ENCODE assay signal across 8 cellular contexts in the genomic region with DNA sequence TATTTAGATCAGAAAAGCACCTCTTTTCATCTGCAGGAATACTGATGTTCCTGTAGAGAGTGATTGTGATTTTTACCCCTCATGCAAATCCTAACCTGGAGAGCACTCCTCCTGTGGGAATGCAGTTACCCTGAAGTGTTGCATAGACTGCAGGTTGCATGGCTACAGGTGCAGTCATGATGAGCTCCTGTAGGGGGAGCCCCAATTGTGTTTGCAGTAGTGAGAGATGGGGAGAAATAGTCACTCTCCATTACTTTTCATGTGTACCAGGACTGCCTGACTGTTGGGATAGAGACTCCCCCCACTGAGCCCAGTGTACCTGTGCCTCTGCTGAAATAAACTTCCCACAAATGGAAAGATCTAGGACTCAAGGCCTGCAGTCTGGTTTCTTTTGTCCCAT.
DNase-seq lines count a peak whose midpoint lies in the region; ATAC-seq and TF ChIP-seq lines count a peak whose summit lies in the region.

No MANE protein-coding gene starts in this region.

- H3K27me3 ChIP-seq in A673 (replicated peaks; ENCODE audit: insufficient read depth, low read depth, low read length, poor library complexity): no peaks in the 10 kb centered on the region
- no peaks in the 10 kb centered on the region for H3K27me3 ChIP-seq in GM06990 (replicated peaks; ENCODE audit: control insufficient read depth, insufficient read depth, low read length)
- no peaks in the 10 kb centered on the region for H3K27me3 ChIP-seq in MG63
- no peaks in the 10 kb centered on the region for H3K27me3 ChIP-seq in body of pancreas

- no peak overlapping the region for H3K4me3 ChIP-seq in A673 (ENCODE audit: low read depth, low read length, poor library complexity, severe bottlenecking)
- no peak overlapping the region for H3K4me3 ChIP-seq in GM06990 (replicated peaks; ENCODE audit: low read depth, low read length)
- no peak overlapping the region for H3K4me3 ChIP-seq in MG63
- H3K4me3 ChIP-seq in body of pancreas: no peak overlapping the region

- no peaks in the 10 kb centered on the region for H3K36me3 ChIP-seq in A673 (ENCODE audit: insufficient read depth, low read length, poor library complexity, severe bottlenecking)
- H3K36me3 ChIP-seq in GM06990 (ENCODE audit: control insufficient read depth, insufficient read depth, low read length): no peaks in the 10 kb centered on the region
- H3K36me3 ChIP-seq in MG63: no peaks in the 10 kb centered on the region
- no peaks in the 10 kb centered on the region for H3K36me3 ChIP-seq in body of pancreas (replicated peaks in 1 of 2; ENCODE audit: insufficient read depth in 1 of 2, low read depth in 2 of 2)

- H3K9me3 ChIP-seq in A673 (ENCODE audit: low read depth, low read length, poor library complexity, severe bottlenecking) (no peaks in the 10 kb centered on the region), MG63 (no peaks in the 10 kb centered on the region), body of pancreas (no peaks in the 10 kb centered on the region)

- peak; percentile 60 for ATAC-seq in body of pancreas

- POLR2A ChIA-PET in A673 (lab: Charles Lee; ENCODE audit: low non-redundant PET): no interaction called here

- TF ChIP-seq CTCF in A673 (conservative IDR thresholded peaks at IDR 0.05; ENCODE audit: low read depth, low read length) (peak; percentile 85), GM06990 (IDR thresholded peaks at IDR 0.05; ENCODE audit: insufficient read depth, low read length, poor library complexity, severe bottlenecking) (peak; percentile 76), body of pancreas (IDR thresholded peaks at IDR 0.05) (peak; percentile 21 to 62 (median 52))

- CTCF ChIA-PET in A673 (lab: Charles Lee): interaction anchor here (0.6 to 0.9 kb wide), 2 partner anchors 672 to 1139 kb away, joined by 3 to 7 read pairs; partner anchors contain the start of gene TMTC2

- intact Hi-C loops in A673 (cut with micrococcal nuclease; ENCODE audit: unreplicated experiment) (loop anchor here (2.0 to 10.0 kb wide), 7 partner anchors 129 to 1441 kb away; no protein-coding TSS in a partner anchor), body of pancreas (cut with DNase I) (no loop called here)

- BruUV-seq in A673 (replicated peaks; lab: Mats Ljungman, UMichigan): no TSS peak

- DNase-seq in A673 (ENCODE audit: low spot score): peak; percentile 40
- DNase-seq in GM06990 (ENCODE audit: extremely low read depth, insufficient read length): no peak
- DNase-seq in HCEC 1CT: peak; percentile 17
- peak; percentile 5 for DNase-seq in MG63
- peak; percentile 32 to 69 (median 51) for DNase-seq in body of pancreas
- DNase-seq in myocyte (ENCODE audit: low read depth): peak; percentile 0
- no peak for DNase-seq in NCI-H774 (lab: John Stamatoyannopoulos, UW)
- no peak for DNase-seq in KG1 (lab: John Stamatoyannopoulos, UW)

- no peak overlapping the region for H3K27ac ChIP-seq in A673 (ENCODE audit: low read depth, low read length, poor library complexity, severe bottlenecking)
- no peak overlapping the region for H3K27ac ChIP-seq in body of pancreas

- TF ChIP-seq POLR2A in body of pancreas (IDR thresholded peaks at IDR 0.05): no peak

- H3K4me1 ChIP-seq in A673 (ENCODE audit: insufficient read depth, low read length, poor library complexity, severe bottlenecking) (no peaks in the 10 kb centered on the region), body of pancreas (no peaks in the 10 kb centered on the region)

Comparison
In these comparisons a context has a peak if more than half of its experiments do, and no peak if none do; other contexts are left out.
1. DNase-seq: peak in A673 (single experiment), HCEC 1CT (single experiment), MG63 (single experiment), body of pancreas (4 of 4) and myocyte (single experiment); none in GM06990 (single experiment), NCI-H774 (single experiment) and KG1 (single experiment).
2. Peak in every context shown above with its lines, with median percentiles within 50 percentile points of each other: CTCF ChIP-seq.